Comparison of ENCODE assay signal across 18 cellular contexts in the genomic region with DNA sequence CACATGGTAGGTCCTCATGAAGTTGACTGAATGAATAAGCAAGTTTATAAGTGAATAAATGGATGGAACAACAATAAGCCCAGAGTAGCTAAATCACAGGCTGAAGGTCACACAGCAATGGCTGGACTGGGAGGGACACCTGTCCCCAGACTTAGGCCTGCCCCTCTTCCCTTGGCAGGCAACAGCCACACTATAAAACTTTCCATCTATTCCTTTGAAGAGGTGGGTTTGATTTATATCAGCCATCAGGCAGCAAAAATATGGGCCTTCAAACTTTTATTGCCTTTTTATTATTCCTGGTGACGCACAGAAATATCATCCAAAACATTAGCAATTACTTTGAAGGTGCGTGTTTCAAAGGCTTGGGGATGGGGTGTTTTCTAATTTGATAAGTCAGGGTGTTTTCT.
A peak's percentile ranks its signal among the peaks of the same experiment; 100 is the strongest.
DNase-seq lines count a peak whose midpoint lies in the region; ATAC-seq, FAIRE-seq and TF ChIP-seq lines count a peak whose summit lies in the region.
"Had no signal": no experiment of that assay in that cellular context is flagged by ENCODE, and none has a peak within 500 bp of the region (broad histone marks: within the 10 kb centered on the region; RNA-seq: fewer than 3 reads in every experiment).

No MANE protein-coding gene starts in this region.

- H3K9me2 ChIP-seq in HCT116 (ENCODE audit: insufficient read depth): no peaks in the 10 kb centered on the region

- TF ChIP-seq CTCF in HCT116 (IDR thresholded peaks at IDR 0.05 in 2 of 3, conservative IDR thresholded peaks at IDR 0.05 in 1 of 3; ENCODE audit: borderline replicate concordance in 1 of 3, insufficient read depth in 1 of 3, low read depth in 2 of 3, low read length in 2 of 3): no peak
- no peak for TF ChIP-seq CTCF in K562 (IDR thresholded peaks at IDR 0.05 in 2 of 3, conservative IDR thresholded peaks at IDR 0.05 in 1 of 3; ENCODE audit: insufficient read depth in 2 of 3, low read depth in 1 of 3, low read length in 3 of 3)

- H3K4me2 ChIP-seq in HCT116 (ENCODE audit: low read length): no peak overlapping the region
- H3K4me2 ChIP-seq in K562 (ENCODE audit: insufficient read depth, low read length): no peak overlapping the region
- H3K4me2 ChIP-seq: BLaER1 treated with 17β-estradiol and CSF1 and Interleukin-3, amounts not matched to agents 10 nM and 100 nM had no signal

- POLR2A ChIA-PET in HCT116 (lab: Charles Lee): no interaction called here
- POLR2A ChIA-PET in K562 (lab: Yijun Ruan, JAX): interaction anchor here (0.7 kb wide), 1 partner anchor 410 kb away, joined by 4 read pairs; no protein-coding TSS in a partner anchor

- 77% methylated on average over 2 of the region's 2 CpGs for WGBS in K562 (ENCODE audit: insufficient coverage, low coverage, missing lambda C conversion rate)
- WGBS in small intestine, 3 donors: 14 to 66% (median 30%) methylated on average over 2 of the region's 2 CpGs

- peaks cover 8 to 18% of the 10 kb centered on the region in 2 experiments for H3K4me1 ChIP-seq in HCT116 (ENCODE audit: control insufficient read depth in 1 of 2, insufficient read depth in 2 of 2, low read length in 2 of 2)
- H3K4me1 ChIP-seq in HUES48 (ENCODE audit: control insufficient read depth, insufficient read depth, low read length): peaks cover 28% of the 10 kb centered on the region
- H3K4me1 ChIP-seq in K562 (replicated peaks in 1 of 2; ENCODE audit: control insufficient read depth in 2 of 2, insufficient read depth in 2 of 2, low read length in 2 of 2): peaks cover 28 to 33% of the 10 kb centered on the region in 2 experiments
- H3K4me1 ChIP-seq in small intestine (ENCODE audit: control insufficient read depth in 2 of 2, insufficient read depth in 1 of 2, low read depth in 1 of 2, low read length in 1 of 2): no peaks in the 10 kb centered on the region

- FAIRE-seq in K562 (lab: Jason Lieb, UNC): no peak
- FAIRE-seq in small intestine (lab: Jason Lieb, UNC): no peak
- FAIRE-seq: HepG2, HTR-8/SVneo had no signal

- H3K27me3 ChIP-seq in HCT116 (ENCODE audit: insufficient read depth, low read length) (no peaks in the 10 kb centered on the region), HUES48 (ENCODE audit: control insufficient read depth, insufficient read depth, low read length) (no peaks in the 10 kb centered on the region), K562 (ENCODE audit: control insufficient read depth in 2 of 2, insufficient read depth in 2 of 2, low read length in 2 of 2) (no peaks in the 10 kb centered on the region), small intestine (ENCODE audit: control insufficient read depth in 2 of 2, insufficient read depth in 2 of 2, low read length in 2 of 2) (no peaks in the 10 kb centered on the region)
- H3K27me3 ChIP-seq: BLaER1 treated with 17β-estradiol and CSF1 and Interleukin-3, amounts not matched to agents 10 nM and 100 nM had no signal

- H4K20me1 ChIP-seq in HCT116 (ENCODE audit: insufficient read depth): no peaks in the 10 kb centered on the region
- H4K20me1 ChIP-seq in K562 (replicated peaks; ENCODE audit: control insufficient read depth, insufficient read depth, low read length): no peaks in the 10 kb centered on the region
- H4K20me1 ChIP-seq: BLaER1 treated with 17β-estradiol and CSF1 and Interleukin-3, amounts not matched to agents 10 nM and 100 nM had no signal

- TF ChIP-seq POLR2A in HCT116 (IDR thresholded peaks at IDR 0.05; ENCODE audit: borderline replicate concordance, extremely low read depth, insufficient read depth, insufficient read length): no peak
- no peak for TF ChIP-seq POLR2A in K562 (conservative IDR thresholded peaks at IDR 0.05)

- intact Hi-C loops in HCT116 (cut with micrococcal nuclease): no loop called here
- intact Hi-C loops in K562 (cut with micrococcal nuclease): no loop called here

- in situ Hi-C loops in K562 (cut with MboI): no loop called here

- TF ChIP-seq RAD21 in HCT116 (IDR thresholded peaks at IDR 0.05; ENCODE audit: low read depth) (no peak), K562 (CRISPR knock-in tag; conservative IDR thresholded peaks at IDR 0.05 in 1 of 2, IDR thresholded peaks at IDR 0.05 in 1 of 2) (no peak)

- H3K9me3 ChIP-seq in HCT116 (ENCODE audit: control insufficient read depth in 1 of 2, insufficient read depth in 1 of 2, low read depth in 1 of 2, low read length in 2 of 2) (no peaks in the 10 kb centered on the region), HUES48 (ENCODE audit: control insufficient read depth, insufficient read depth, low read length) (no peaks in the 10 kb centered on the region), K562 (replicated peaks; ENCODE audit: control insufficient read depth, insufficient read depth, low read depth, low read length) (no peaks in the 10 kb centered on the region), small intestine (ENCODE audit: control insufficient read depth, low read depth) (no peaks in the 10 kb centered on the region)
- H3K9me3 ChIP-seq: BLaER1 treated with 17β-estradiol and CSF1 and Interleukin-3, amounts not matched to agents 10 nM and 100 nM had no signal

- H3K36me3 ChIP-seq in HCT116 (ENCODE audit: control insufficient read depth in 1 of 2, insufficient read depth in 2 of 2, low read length in 2 of 2): no peaks in the 10 kb centered on the region
- no peaks in the 10 kb centered on the region for H3K36me3 ChIP-seq in HUES48 (ENCODE audit: control insufficient read depth, insufficient read depth, low read length)
- H3K36me3 ChIP-seq in K562 (ENCODE audit: control insufficient read depth, insufficient read depth, low read length): no peaks in the 10 kb centered on the region
- no peaks in the 10 kb centered on the region for H3K36me3 ChIP-seq in small intestine (ENCODE audit: control insufficient read depth in 2 of 2, insufficient read depth in 2 of 2, low read length in 2 of 2)
- H3K36me3 ChIP-seq: BLaER1 treated with 17β-estradiol and CSF1 and Interleukin-3, amounts not matched to agents 10 nM and 100 nM had no signal

- TF ChIP-seq EP300 in K562 (IDR thresholded peaks at IDR 0.05; ENCODE audit: low read length): no peak

- BruUV-seq in HCT116 (replicated peaks; lab: Mats Ljungman, UMichigan): no TSS peak
- no TSS peak for BruUV-seq in K562 (replicated peaks; lab: Mats Ljungman, UMichigan)

- H3K27ac ChIP-seq in HCT116 (ENCODE audit: low read depth, low read length) (no peak overlapping the region), HUES48 (ENCODE audit: low read depth, low read length) (peak overlapping the region; percentile 79), K562 (ENCODE audit: extremely low read depth, low read depth, low read length) (no peak overlapping the region), small intestine (ENCODE audit: low read depth in 1 of 2, low read length in 1 of 2) (no peak overlapping the region)
- H3K27ac ChIP-seq: BLaER1 treated with 17β-estradiol and CSF1 and Interleukin-3, amounts not matched to agents 10 nM and 100 nM had no signal

- no peak overlapping the region for H2AFZ ChIP-seq in HCT116 (ENCODE audit: low read depth, low read length, poor library complexity, severe bottlenecking)
- no peak overlapping the region for H2AFZ ChIP-seq in K562 (ENCODE audit: low read depth, low read length)
- H2AFZ ChIP-seq: GM23338 had no signal

- RAD21 ChIA-PET in HCT116 (lab: Charles Lee; ENCODE audit: low non-redundant PET in 1 of 2, low total read pairs in 2 of 2, uncharacterized antibody in 2 of 2, unreplicated experiment in 2 of 2): no interaction called here

- peaks cover 2% of the 10 kb centered on the region for H3K9me1 ChIP-seq in K562 (ENCODE audit: control insufficient read depth, insufficient read depth, low read length)

- H3K4me3 ChIP-seq in HCT116 (replicated peaks in 1 of 2; ENCODE audit: low read depth in 1 of 2, low read length in 2 of 2) (no peak overlapping the region), HUES48 (ENCODE audit: low read depth, low read length) (no peak overlapping the region), K562 (no peak overlapping the region), small intestine (ENCODE audit: low read depth in 1 of 2, low read length in 2 of 2) (no peak overlapping the region)
- H3K4me3 ChIP-seq: BLaER1 treated with 17β-estradiol and CSF1 and Interleukin-3, amounts not matched to agents 10 nM and 100 nM; GM23338 had no signal

- CTCF ChIA-PET in HCT116 (lab: Charles Lee) (no interaction called here), K562 (lab: Yijun Ruan, JAX; ENCODE audit: low intra/inter-chr PET ratio) (no interaction called here)

- ATAC-seq in HCT116: 0 out of 2 replicates have a peak, but pooled peaks have one; percentile 42
- ATAC-seq in K562: no peak
- no peak for ATAC-seq in HG03135 (IDR thresholded peaks at IDR 0.05; ENCODE audit: unreplicated experiment)
- ATAC-seq: CD8-positive, alpha-beta T cell; HepG2 had no signal

- H3K79me2 ChIP-seq in HCT116 (ENCODE audit: insufficient read depth, low read length): no peaks in the 10 kb centered on the region
- no peaks in the 10 kb centered on the region for H3K79me2 ChIP-seq in K562 (ENCODE audit: control insufficient read depth, insufficient read depth, low read length)

- DNase-seq in HCT116 (ENCODE audit: low read depth, low spot score) (no peak), K562 (ENCODE audit: extremely low read depth in 1 of 4, low spot score in 3 of 4) (no peak), small intestine (peak; percentile 83), germinal center (ENCODE audit: low spot score) (no peak)
- DNase-seq in effector CD8-positive, alpha-beta T cell (lab: John Stamatoyannopoulos, UW): no peak
- DNase-seq: 8988T; Calu3; CD8-positive, alpha-beta T cell; DMS79 treated with DMSO at 0.1 percent for 48 hours; GF-D8; H7; HFFc6 had no signal

- H3K9ac ChIP-seq in HCT116 (ENCODE audit: low read length) (no peak overlapping the region), HUES48 (ENCODE audit: low read depth, low read length) (no peak overlapping the region), K562 (ENCODE audit: insufficient read depth in 1 of 2, low read depth in 2 of 2, low read length in 2 of 2) (no peak overlapping the region)
- H3K9ac ChIP-seq: BLaER1 treated with 17β-estradiol and CSF1 and Interleukin-3, amounts not matched to agents 10 nM and 100 nM had no signal

TF ChIP-seq in HCT116, 20 proteins besides CTCF, POLR2A, EP300 and RAD21 (continues in another document):
- TF ChIP-seq TCF7L2 (IDR thresholded peaks at IDR 0.05; ENCODE audit: borderline replicate concordance, extremely low read depth, insufficient read depth, insufficient read length): peak; percentile 67

TF ChIP-seq in K562, 482 proteins besides CTCF, POLR2A, EP300 and RAD21 (continues in another document):
- TF ChIP-seq ZFP36 (IDR thresholded peaks at IDR 0.05; ENCODE audit: low read depth, low read length, partially characterized antibody) (peak; percentile 73), RBM25 (IDR thresholded peaks at IDR 0.05; ENCODE audit: low read depth, low read length, severe bottlenecking) (peak; percentile 72), ZNF24 (IDR thresholded peaks at IDR 0.05) (no peak), BCOR (IDR thresholded peaks at IDR 0.05) (0 out of 2 replicates have a peak, but pooled peaks have one; percentile 44), ZNF785 (CRISPR knock-in tag; IDR thresholded peaks at IDR 0.05) (no peak)
